ENCODE assay signal across 12 cellular contexts in genomic region chr5:169914766-169915165, GRCh38.
A peak's percentile ranks its signal among the peaks of the same experiment; 100 is the strongest.
DNase-seq lines count a peak whose midpoint lies in the region; ATAC-seq and TF ChIP-seq lines count a peak whose summit lies in the region.
"Had no signal": no experiment of that assay in that cellular context is flagged by ENCODE, and none has a peak within 500 bp of the region (broad histone marks: within the 10 kb centered on the region; RNA-seq: fewer than 3 reads in every experiment).

No MANE protein-coding gene starts in this region.

- no peak overlapping the region for H3K27ac ChIP-seq in left ventricle myocardium inferior (replicated peaks)
- H3K27ac ChIP-seq: breast epithelium, uterus had no signal

- peak in 38 of 58 donors; percentile 4 to 77 (median 28) for DNase-seq in anterior cingulate cortex (lab: John Stamatoyannopoulos, UW)
- DNase-seq in left ventricle myocardium inferior = peak; percentile 56
- no peak for DNase-seq in sciatic nerve (ENCODE audit: low spot score)
- no peak for DNase-seq in DMS53 treated with DMSO at 0.1 percent for 48 hours (lab: John Stamatoyannopoulos, UW; ENCODE audit: unreplicated experiment)
- DNase-seq: activated CD4-positive, alpha-beta T cell treated with anti-CD3 and anti-CD28 coated beads for 1 hour; immature natural killer cell; uterus had no signal

- H3K4me3 ChIP-seq in left ventricle myocardium inferior = no peak overlapping the region
- H3K4me3 ChIP-seq: breast epithelium, uterus had no signal

- H3K9me3 ChIP-seq in left ventricle myocardium inferior (replicated peaks) = no peaks in the 10 kb centered on the region
- H3K9me3 ChIP-seq: breast epithelium, uterus had no signal

- intact Hi-C loops in left ventricle myocardium inferior (cut with micrococcal nuclease) (no loop called here), sciatic nerve (cut with DNase I) (no loop called here)

- peaks cover 18% of the 10 kb centered on the region for H3K27me3 ChIP-seq in left ventricle myocardium inferior (ENCODE audit: low read depth)
- H3K27me3 ChIP-seq: breast epithelium, uterus had no signal

- peaks cover 7% of the 10 kb centered on the region for H3K4me1 ChIP-seq in left ventricle myocardium inferior
- H3K4me1 ChIP-seq: breast epithelium, uterus had no signal

- no peak for TF ChIP-seq CTCF in left ventricle myocardium inferior (IDR thresholded peaks at IDR 0.05; ENCODE audit: borderline replicate concordance)

- no peaks in the 10 kb centered on the region for H3K36me3 ChIP-seq in left ventricle myocardium inferior
- H3K36me3 ChIP-seq: breast epithelium, uterus had no signal

- peak; percentile 67 for ATAC-seq in GM21619 (IDR thresholded peaks at IDR 0.05; ENCODE audit: unreplicated experiment)
- peak; percentile 62 for ATAC-seq in sciatic nerve
- ATAC-seq in HG02852 (IDR thresholded peaks at IDR 0.05; ENCODE audit: unreplicated experiment) = no peak
- ATAC-seq in HG02588 (IDR thresholded peaks at IDR 0.05; ENCODE audit: unreplicated experiment) = no peak
- ATAC-seq in GM18858 (IDR thresholded peaks at IDR 0.05; ENCODE audit: unreplicated experiment) = no peak

Comparison
In these comparisons a context has a peak if more than half of its experiments do, and no peak if none do; other contexts are left out.
1. ATAC-seq: peak in GM21619 (single experiment) and sciatic nerve (single experiment); none in HG02852 (single experiment), HG02588 (single experiment) and GM18858 (single experiment).
2. DNase-seq: peak in anterior cingulate cortex (38 of 58) and left ventricle myocardium inferior (single experiment); none in sciatic nerve (single experiment) and DMS53 treated with DMSO at 0.1 percent for 48 hours (single experiment).